Comparison of ENCODE assay signal across 10 cellular contexts in the genomic region with DNA sequence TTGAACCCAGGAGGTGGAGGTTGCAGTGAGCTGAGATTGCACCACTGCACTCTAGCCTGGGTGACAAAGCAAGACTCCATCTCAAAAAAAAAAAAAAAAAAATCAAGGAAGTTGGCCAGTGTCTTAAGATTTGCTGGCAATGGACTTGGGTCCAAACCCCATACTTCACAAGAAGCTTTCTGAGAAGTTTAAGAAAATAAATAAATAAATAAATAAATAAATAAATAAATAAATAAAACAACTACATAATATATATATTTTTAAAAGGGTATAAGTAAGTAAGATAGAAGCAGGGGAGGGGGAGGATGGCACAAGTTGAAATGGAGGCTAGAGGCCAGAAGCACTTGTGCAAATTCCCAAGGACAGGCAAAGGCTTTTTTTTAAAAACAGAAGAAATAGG.
"Had no signal": no experiment of that assay in that cellular context is flagged by ENCODE, and none has a peak within 500 bp of the region (broad histone marks: within the 10 kb centered on the region; RNA-seq: fewer than 3 reads in every experiment).

No MANE protein-coding gene starts in this region.

- H3K4me3 ChIP-seq: GM23338, K562 had no signal

- ATAC-seq: GM23338, K562 had no signal

- DNase-seq: H9, HCEC 1CT, HFFc6, IMR-90, KG1 had no signal

- H2AFZ ChIP-seq: GM23338 had no signal

- H3K4me2 ChIP-seq: GM23338 had no signal

- FAIRE-seq: H1, H54, HTR-8/SVneo, K562 had no signal
